In the genomic region with DNA sequence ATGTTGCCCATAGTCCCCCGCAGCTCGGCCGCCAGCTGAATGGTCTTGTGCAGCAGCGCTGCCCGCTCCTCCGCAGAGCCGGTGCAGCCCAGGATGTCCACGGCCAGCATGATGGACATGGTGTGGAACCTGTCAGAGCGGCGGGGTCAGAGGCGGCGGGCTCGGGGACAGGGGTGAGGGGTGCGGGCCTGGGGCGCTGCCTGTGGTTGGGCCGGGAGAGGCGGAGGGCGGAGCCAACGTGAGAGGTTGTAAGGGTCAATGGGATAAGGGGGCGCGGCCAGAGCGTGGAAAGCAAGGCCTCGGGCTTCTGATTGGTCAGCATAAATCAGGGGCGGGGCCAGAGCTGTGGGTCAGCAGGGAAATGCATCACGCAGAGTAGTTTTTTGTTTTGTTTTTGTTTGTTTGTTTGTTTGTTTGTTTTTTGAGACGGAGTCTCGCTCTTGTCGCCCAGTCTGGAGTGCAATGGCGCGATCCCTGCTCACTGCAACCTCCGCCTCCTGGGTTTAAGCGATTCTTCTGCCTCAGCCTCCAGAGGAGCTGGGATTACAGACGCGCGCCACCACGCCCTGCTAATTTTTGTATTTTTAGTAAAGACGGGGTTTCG, we compare ENCODE assay signal across 1 cellular context.
TF ChIP-seq lines count a peak whose summit lies in the region.

No MANE protein-coding gene starts in this region.

TF ChIP-seq in IMR-90, 13 proteins besides CTCF, POLR2A, EP300 and RAD21:
- TF ChIP-seq MAFK (IDR thresholded peaks at IDR 0.05; ENCODE audit: low read depth, low read length) (no peak), FOS (IDR thresholded peaks at IDR 0.05; ENCODE audit: low read depth, low read length) (no peak), MXI1 (IDR thresholded peaks at IDR 0.05; ENCODE audit: borderline replicate concordance, low read depth, low read length) (no peak), SMC3 (IDR thresholded peaks at IDR 0.05; ENCODE audit: low read depth, low read length) (no peak), NFE2L2 (IDR thresholded peaks at IDR 0.05; ENCODE audit: low read depth, low read length) (no peak), RCOR1 (IDR thresholded peaks at IDR 0.05; ENCODE audit: insufficient replicate concordance, low read length) (no peak), CHD1 (IDR thresholded peaks at IDR 0.05; ENCODE audit: low read depth, low read length) (no peak)
- TF ChIP-seq, protein P1, sequence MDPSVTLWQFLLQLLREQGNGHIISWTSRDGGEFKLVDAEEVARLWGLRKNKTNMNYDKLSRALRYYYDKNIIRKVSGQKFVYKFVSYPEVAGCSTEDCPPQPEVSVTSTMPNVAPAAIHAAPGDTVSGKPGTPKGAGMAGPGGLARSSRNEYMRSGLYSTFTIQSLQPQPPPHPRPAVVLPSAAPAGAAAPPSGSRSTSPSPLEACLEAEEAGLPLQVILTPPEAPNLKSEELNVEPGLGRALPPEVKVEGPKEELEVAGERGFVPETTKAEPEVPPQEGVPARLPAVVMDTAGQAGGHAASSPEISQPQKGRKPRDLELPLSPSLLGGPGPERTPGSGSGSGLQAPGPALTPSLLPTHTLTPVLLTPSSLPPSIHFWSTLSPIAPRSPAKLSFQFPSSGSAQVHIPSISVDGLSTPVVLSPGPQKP (IDR thresholded peaks at IDR 0.05; ENCODE audit: borderline replicate concordance, low read depth, low read length), result no peak
- TF ChIP-seq, protein P2, sequence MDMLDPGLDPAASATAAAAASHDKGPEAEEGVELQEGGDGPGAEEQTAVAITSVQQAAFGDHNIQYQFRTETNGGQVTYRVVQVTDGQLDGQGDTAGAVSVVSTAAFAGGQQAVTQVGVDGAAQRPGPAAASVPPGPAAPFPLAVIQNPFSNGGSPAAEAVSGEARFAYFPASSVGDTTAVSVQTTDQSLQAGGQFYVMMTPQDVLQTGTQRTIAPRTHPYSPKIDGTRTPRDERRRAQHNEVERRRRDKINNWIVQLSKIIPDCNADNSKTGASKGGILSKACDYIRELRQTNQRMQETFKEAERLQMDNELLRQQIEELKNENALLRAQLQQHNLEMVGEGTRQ (IDR thresholded peaks at IDR 0.05; ENCODE audit: low read depth, low read length), result no peak
